ENCODE assay signal across 8 cellular contexts in the genomic region with DNA sequence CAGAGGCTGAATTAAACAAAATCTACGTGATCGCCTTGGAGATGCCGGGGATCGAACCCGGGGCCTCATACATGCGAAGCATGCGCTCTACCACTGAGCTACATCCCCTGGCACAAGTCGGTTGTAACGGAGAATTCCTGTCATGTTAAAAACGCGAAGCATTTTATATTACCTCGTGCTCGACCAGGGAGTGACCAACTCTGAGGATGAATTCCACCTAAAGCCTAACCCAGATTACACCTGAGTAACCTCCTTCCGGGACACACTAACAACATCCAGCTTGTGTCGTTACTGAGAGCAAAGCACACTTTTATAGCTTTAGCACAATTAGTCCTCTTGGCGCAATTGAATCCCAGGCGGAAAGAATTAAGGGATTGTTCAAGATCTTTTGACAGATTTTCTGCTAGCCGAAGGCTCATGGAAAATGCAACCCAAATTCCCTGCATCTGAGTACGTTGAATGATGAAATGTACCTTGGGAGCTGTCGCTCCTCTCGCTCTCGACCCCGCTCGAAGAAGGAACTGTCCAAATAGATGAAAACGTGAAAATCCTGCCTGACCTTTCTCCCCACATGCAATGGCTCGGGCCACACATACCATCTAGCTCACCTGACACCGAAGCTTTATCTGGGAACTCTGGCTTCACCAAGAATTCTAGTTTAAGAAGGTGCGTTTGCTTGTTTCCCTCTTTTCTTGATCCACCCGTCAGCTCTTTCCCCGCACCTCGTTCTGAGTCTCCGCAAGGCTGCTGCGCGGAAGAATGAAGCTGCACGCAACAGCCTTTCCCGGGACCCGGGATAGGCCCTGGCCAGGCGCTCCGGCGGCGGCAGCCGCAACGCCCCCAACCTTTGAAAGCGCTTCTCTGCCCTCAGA.
DNase-seq lines count a peak whose midpoint lies in the region; ATAC-seq and TF ChIP-seq lines count a peak whose summit lies in the region.

No MANE protein-coding gene starts in this region.

- H3K36me3 ChIP-seq in CD8-positive, alpha-beta T cell (ENCODE audit: insufficient read depth, low read length) = no peaks in the 10 kb centered on the region

- H3K27me3 Mint-ChIP-seq in CD8-positive, alpha-beta T cell (ENCODE audit: low read depth) = peaks cover 63% of the 10 kb centered on the region
- peaks cover 35 to 56% (median 39%) of the 10 kb centered on the region in 3 donors for H3K27me3 Mint-ChIP-seq in CD14-positive monocyte (ENCODE audit: low read depth in 3 of 3)

- H3K27ac ChIP-seq in CD8-positive, alpha-beta T cell (ENCODE audit: low read depth, low read length) = no peak overlapping the region

- peak in 1 of 7 experiments; percentile 26 for DNase-seq in CD8-positive, alpha-beta T cell
- DNase-seq in anterior cingulate cortex (lab: John Stamatoyannopoulos, UW) (peak in 47 of 58 donors; percentile 3 to 80 (median 32)), left colon (no peak), CD14-positive monocyte (ENCODE audit: low spot score) (no peak)
- peak; percentile 85 for DNase-seq in stimulated activated CD8-positive, alpha-beta memory T cell treated with anti-CD3 and anti-CD28 coated beads, Interleukin-4, amount 100 ng/mL, for 48 hours

- H3K27me3 ChIP-seq in CD8-positive, alpha-beta T cell (ENCODE audit: insufficient read depth, low read length) = peaks cover 14% of the 10 kb centered on the region

- H3K27ac Mint-ChIP-seq in CD8-positive, alpha-beta T cell = no peak overlapping the region
- H3K27ac Mint-ChIP-seq in CD14-positive monocyte = no peak overlapping the region

- peaks cover 10% of the 10 kb centered on the region for H3K4me1 Mint-ChIP-seq in CD8-positive, alpha-beta T cell (ENCODE audit: low read depth)
- H3K4me1 Mint-ChIP-seq in CD14-positive monocyte = peaks cover 5% of the 10 kb centered on the region

- TF ChIP-seq CTCF in CD8-positive, alpha-beta T cell (IDR thresholded peaks at IDR 0.05) = no peak
- TF ChIP-seq CTCF in CD14-positive monocyte (IDR thresholded peaks at IDR 0.05) = no peak

- H3K9me3 ChIP-seq in CD8-positive, alpha-beta T cell (ENCODE audit: low read length) = no peaks in the 10 kb centered on the region

- H3K4me1 ChIP-seq in CD8-positive, alpha-beta T cell (ENCODE audit: insufficient read depth, low read length) = peaks cover 9% of the 10 kb centered on the region

- no peak overlapping the region for H3K4me3 ChIP-seq in CD8-positive, alpha-beta T cell (ENCODE audit: low read depth, low read length)

- no peak for ATAC-seq in CD8-positive, alpha-beta T cell
- peak; percentile 51 for ATAC-seq in HG02798 (IDR thresholded peaks at IDR 0.05; ENCODE audit: poor library complexity, unreplicated experiment)
- ATAC-seq in left colon = peak; percentile 65
- no peak for ATAC-seq in GM18511 (IDR thresholded peaks at IDR 0.05; ENCODE audit: unreplicated experiment)

- POLR2A ChIA-PET in CD8-positive, alpha-beta T cell (lab: Charles Lee) = no interaction called here

- peak overlapping the region; percentile 38 for H3K4me3 Mint-ChIP-seq in CD8-positive, alpha-beta T cell
- H3K4me3 Mint-ChIP-seq in CD14-positive monocyte = peak overlapping the region in 1 of 2 donors; percentile 70

- H3K36me3 Mint-ChIP-seq in CD8-positive, alpha-beta T cell = no peaks in the 10 kb centered on the region
- H3K36me3 Mint-ChIP-seq in CD14-positive monocyte = peaks cover 0 to 2% of the 10 kb centered on the region in 2 donors

- H3K9me3 Mint-ChIP-seq in CD8-positive, alpha-beta T cell = no peaks in the 10 kb centered on the region
- H3K9me3 Mint-ChIP-seq in CD14-positive monocyte = peaks cover 5 to 27% (median 17%) of the 10 kb centered on the region in 7 donors

- intact Hi-C loops in CD8-positive, alpha-beta T cell (cut with DNase I, micrococcal nuclease) = no loop called here
- intact Hi-C loops in left colon (cut with DNase I, micrococcal nuclease) (no loop called here), CD14-positive monocyte (cut with micrococcal nuclease) (no loop called here)

- CTCF ChIA-PET in CD8-positive, alpha-beta T cell (lab: Charles Lee) = interaction anchor here (0.9 kb wide), 1 partner anchor 343 kb away, joined by 3 read pairs; no protein-coding TSS in a partner anchor

TF ChIP-seq in PFSK-1, 5 proteins besides CTCF, POLR2A, EP300 and RAD21:
- TF ChIP-seq FOXP2 (optimal IDR thresholded peaks at IDR 0.05; ENCODE audit: borderline replicate concordance, extremely low read depth, extremely low read length, insufficient read depth) (no peak), TAF1 (IDR thresholded peaks at IDR 0.05; ENCODE audit: borderline replicate concordance, insufficient read depth, low read length) (0 out of 2 replicates have a peak, but pooled peaks have one; percentile 30), SIN3A (IDR thresholded peaks at IDR 0.05; ENCODE audit: borderline replicate concordance, insufficient read depth, low read length) (no peak), REST (IDR thresholded peaks at IDR 0.05; ENCODE audit: insufficient read depth in 1 of 2, low read depth in 2 of 2, low read length in 2 of 2) (peak in 1 of 2 experiments; percentile 84; a peak in 2 of 4 replicates)

Comparison
In these comparisons a context has a peak if more than half of its experiments do, and no peak if none do; other contexts are left out.
1. ATAC-seq: peak in HG02798 (single experiment) and left colon (single experiment); none in CD8-positive, alpha-beta T cell (single experiment) and GM18511 (single experiment).
2. DNase-seq: peak in anterior cingulate cortex (47 of 58) and stimulated activated CD8-positive, alpha-beta memory T cell treated with anti-CD3 and anti-CD28 coated beads, Interleukin-4, amount 100 ng/mL, for 48 hours (single experiment); none in left colon (0 of 2) and CD14-positive monocyte (single experiment).